ENCODE assay signal across 10 cellular contexts in genomic region chr12:120761581-120761980, GRCh38.
DNase-seq lines count a peak whose midpoint lies in the region; ATAC-seq lines count a peak whose summit lies in the region.
"Had no signal": no experiment of that assay in that cellular context is flagged by ENCODE, and none has a peak within 500 bp of the region (broad histone marks: within the 10 kb centered on the region; RNA-seq: fewer than 3 reads in every experiment).

No MANE protein-coding gene starts in this region.

- peak; percentile 71 for DNase-seq in NCI-H2029 (lab: John Stamatoyannopoulos, UW)
- DNase-seq in brain pericyte (ENCODE audit: low read depth, low spot score) = peak; percentile 76
- DNase-seq in islet precursor cell = peak; percentile 85
- DNase-seq in smooth muscle cell of the brain vasculature (ENCODE audit: low read depth, low spot score) = peak; percentile 70
- DNase-seq in activated CD8-positive, alpha-beta memory T cell treated with anti-CD3 and anti-CD28 coated beads, Interleukin-2, amount 50 U/mL, for 4 hours = no peak
- DNase-seq in hippocampal formation (lab: John Stamatoyannopoulos, UW) = no peak
- DNase-seq in CD1c-positive myeloid dendritic cell (ENCODE audit: extremely low spot score) = no peak
- DNase-seq: aorta, KG1 had no signal

- no peak for ATAC-seq in HG02610 (IDR thresholded peaks at IDR 0.05; ENCODE audit: unreplicated experiment)

Comparison
In these comparisons a context has a peak if more than half of its experiments do, and no peak if none do; other contexts are left out.
1. DNase-seq: peak in NCI-H2029 (single experiment), brain pericyte (single experiment), islet precursor cell (single experiment) and smooth muscle cell of the brain vasculature (single experiment); none in activated CD8-positive, alpha-beta memory T cell treated with anti-CD3 and anti-CD28 coated beads, Interleukin-2, amount 50 U/mL, for 4 hours (single experiment), hippocampal formation (0 of 2) and CD1c-positive myeloid dendritic cell (single experiment).